In genomic region chr10:111865550-111865949, GRCh38 we compare ENCODE assay signal across 29 cellular contexts.
"Had no signal": no experiment of that assay in that cellular context is flagged by ENCODE, and none has a peak within 500 bp of the region (broad histone marks: within the 10 kb centered on the region; RNA-seq: fewer than 3 reads in every experiment).

No MANE protein-coding gene starts in this region.

- H3K36me3 Mint-ChIP-seq: stimulated activated effector memory CD8-positive, alpha-beta T cell treated with anti-CD3 and anti-CD28 coated beads, Interleukin-12 subunit alpha, Interleukin-12 subunit beta, amount 100 ng/mL, for 72 hours; stimulated activated memory B cell treated with anti-CD40 and anti-IgM and Interleukin-4, amounts not matched to agents 10 μg/mL and 1 μg/mL and 100 μg/mL, for 72 hours; stimulated activated naive B cell treated with anti-CD40 and anti-IgM and Interleukin-4, amounts not matched to agents 10 μg/mL and 1 μg/mL and 100 μg/mL, for 72 hours; type B pancreatic cell had no signal

- FAIRE-seq: urothelium cell line had no signal

- DNase-seq: stimulated activated CD4-positive, alpha-beta T cell treated with anti-CD3 and anti-CD28 coated beads, Interleukin-2, amount 100 ng/mL, for 48 hours; stimulated activated CD4-positive, alpha-beta T cell treated with anti-CD3 and anti-CD28 coated beads, Interleukin-4, amount 100 ng/mL, for 1 hour; stimulated activated CD4-positive, alpha-beta T cell treated with anti-CD3 and anti-CD28 coated beads, Interleukin-4, amount 100 ng/mL, for 24 hours; stimulated activated CD4-positive, alpha-beta T cell treated with anti-CD3 and anti-CD28 coated beads, Interleukin-4, amount 100 ng/mL, for 4 hours; stimulated activated CD8-positive, alpha-beta memory T cell treated with anti-CD3 and anti-CD28 coated beads, Interleukin-4, amount 100 ng/mL, for 48 hours; stimulated activated naive B cell treated with anti-CD40 and anti-IgM and Interleukin-4, amounts not matched to agents 10 μg/mL and 1 μg/mL and 100 μg/mL, for 72 hours; stimulated activated naive CD4-positive, alpha-beta T cell; stimulated activated naive CD4-positive, alpha-beta T cell treated with Interleukin-2 at 50 U/mL for 16 hours; stimulated activated naive CD8-positive, alpha-beta T cell treated with anti-CD3 and anti-CD28 coated beads, Interleukin-15, amount 100 ng/mL, for 72 hours; stimulated activated naive CD8-positive, alpha-beta T cell treated with anti-CD3 and anti-CD28 coated beads, Interleukin-15, Interleukin-2, amounts not matched to agents 100 U/mL and 50 U/mL, for 24 hours; stomach; substantia nigra; testis; thyroid gland; tibial artery; transverse colon; trophoblast cell; upper lobe of left lung; upper lobe of right lung; uterus had no signal

- H3K4me1 Mint-ChIP-seq: stimulated activated effector memory CD8-positive, alpha-beta T cell treated with anti-CD3 and anti-CD28 coated beads, Interleukin-12 subunit alpha, Interleukin-12 subunit beta, amount 100 ng/mL, for 72 hours; stimulated activated memory B cell treated with anti-CD40 and anti-IgM and Interleukin-4, amounts not matched to agents 10 μg/mL and 1 μg/mL and 100 μg/mL, for 72 hours; stimulated activated naive B cell treated with anti-CD40 and anti-IgM and Interleukin-4, amounts not matched to agents 10 μg/mL and 1 μg/mL and 100 μg/mL, for 72 hours; stimulated activated naive CD8-positive, alpha-beta T cell treated with anti-CD3 and anti-CD28 coated beads, Interleukin-15, amount 100 ng/mL, for 72 hours had no signal

- H3K27me3 ChIP-seq: stomach, suprapubic skin, testis, thyroid gland, tibial artery, tibial nerve, transverse colon, upper lobe of left lung, upper lobe of right lung, uterus, vagina had no signal

- H3K9me3 Mint-ChIP-seq: stimulated activated effector memory CD8-positive, alpha-beta T cell treated with anti-CD3 and anti-CD28 coated beads, Interleukin-12 subunit alpha, Interleukin-12 subunit beta, amount 100 ng/mL, for 72 hours; stimulated activated naive CD8-positive, alpha-beta T cell treated with anti-CD3 and anti-CD28 coated beads, Interleukin-15, amount 100 ng/mL, for 72 hours; stimulated activated naive CD8-positive, alpha-beta T cell treated with anti-CD3 and anti-CD28 coated beads, Interleukin-15, Interleukin-2, amounts not matched to agents 100 ng/mL and 50 ng/mL, for 24 hours had no signal

- H3K4me3 ChIP-seq: stomach, suprapubic skin, testis, thoracic aorta, thyroid gland, tibial artery, tibial nerve, transverse colon, upper lobe of left lung, upper lobe of right lung, uterus, vagina had no signal

- H3K4me3 Mint-ChIP-seq: stimulated activated effector memory CD8-positive, alpha-beta T cell treated with anti-CD3 and anti-CD28 coated beads, Interleukin-12 subunit alpha, Interleukin-12 subunit beta, amount 100 ng/mL, for 72 hours; stimulated activated memory B cell treated with anti-CD40 and anti-IgM and Interleukin-4, amounts not matched to agents 10 μg/mL and 1 μg/mL and 100 μg/mL, for 72 hours; stimulated activated naive B cell treated with anti-CD40 and anti-IgM and Interleukin-4, amounts not matched to agents 10 μg/mL and 1 μg/mL and 100 μg/mL, for 72 hours; stimulated activated naive CD8-positive, alpha-beta T cell treated with anti-CD3 and anti-CD28 coated beads, Interleukin-15, amount 100 ng/mL, for 72 hours; stimulated activated naive CD8-positive, alpha-beta T cell treated with anti-CD3 and anti-CD28 coated beads, Interleukin-15, Interleukin-2, amounts not matched to agents 100 ng/mL and 50 ng/mL, for 24 hours; type B pancreatic cell had no signal

- H3K9me3 ChIP-seq: suprapubic skin, testis, thoracic aorta, thyroid gland, transverse colon, upper lobe of left lung, upper lobe of right lung, uterus, vagina had no signal

- H3K36me3 ChIP-seq: stomach, suprapubic skin, thoracic aorta, thyroid gland, tibial artery, tibial nerve, transverse colon, upper lobe of left lung, upper lobe of right lung, uterus, vagina had no signal

- H3K27me3 Mint-ChIP-seq: stimulated activated memory B cell treated with anti-CD40 and anti-IgM and Interleukin-4, amounts not matched to agents 10 μg/mL and 1 μg/mL and 100 μg/mL, for 72 hours; stimulated activated naive B cell treated with anti-CD40 and anti-IgM and Interleukin-4, amounts not matched to agents 10 μg/mL and 1 μg/mL and 100 μg/mL, for 72 hours; stimulated activated naive CD8-positive, alpha-beta T cell treated with anti-CD3 and anti-CD28 coated beads, Interleukin-15, amount 100 ng/mL, for 72 hours; type B pancreatic cell had no signal

- H3K4me1 ChIP-seq: stomach, suprapubic skin, testis, thyroid gland, tibial artery, tibial nerve, transverse colon, upper lobe of left lung, upper lobe of right lung, uterus, vagina had no signal

- ATAC-seq: stimulated activated effector memory CD8-positive, alpha-beta T cell treated with anti-CD3 and anti-CD28 coated beads, Interleukin-12 subunit alpha, Interleukin-12 subunit beta, amount 100 ng/mL, for 72 hours; stimulated activated memory B cell treated with anti-CD40 and anti-IgM and Interleukin-4, amounts not matched to agents 10 μg/mL and 1 μg/mL and 100 μg/mL, for 72 hours; stimulated activated naive B cell treated with anti-CD40 and anti-IgM and Interleukin-4, amounts not matched to agents 10 μg/mL and 1 μg/mL and 100 μg/mL, for 72 hours; stimulated activated naive CD8-positive, alpha-beta T cell treated with anti-CD3 and anti-CD28 coated beads, Interleukin-15, amount 100 ng/mL, for 72 hours; stimulated activated naive CD8-positive, alpha-beta T cell treated with anti-CD3 and anti-CD28 coated beads, Interleukin-15, Interleukin-2, amounts not matched to agents 100 U/mL and 50 U/mL, for 24 hours; upper lobe of right lung had no signal

- H3K27ac Mint-ChIP-seq: stimulated activated effector memory CD8-positive, alpha-beta T cell treated with anti-CD3 and anti-CD28 coated beads, Interleukin-12 subunit alpha, Interleukin-12 subunit beta, amount 100 ng/mL, for 72 hours; stimulated activated memory B cell treated with anti-CD40 and anti-IgM and Interleukin-4, amounts not matched to agents 10 μg/mL and 1 μg/mL and 100 μg/mL, for 72 hours; stimulated activated naive B cell treated with anti-CD40 and anti-IgM and Interleukin-4, amounts not matched to agents 10 μg/mL and 1 μg/mL and 100 μg/mL, for 72 hours; stimulated activated naive CD8-positive, alpha-beta T cell treated with anti-CD3 and anti-CD28 coated beads, Interleukin-15, amount 100 ng/mL, for 72 hours; stimulated activated naive CD8-positive, alpha-beta T cell treated with anti-CD3 and anti-CD28 coated beads, Interleukin-15, Interleukin-2, amounts not matched to agents 100 ng/mL and 50 ng/mL, for 24 hours; type B pancreatic cell had no signal

- H3K27ac ChIP-seq: stomach, suprapubic skin, testis, thoracic aorta, thyroid gland, tibial artery, tibial nerve, transverse colon, upper lobe of left lung, upper lobe of right lung, uterus, vagina had no signal
